Comparison of ENCODE assay signal across 24 cellular contexts in the genomic region with DNA sequence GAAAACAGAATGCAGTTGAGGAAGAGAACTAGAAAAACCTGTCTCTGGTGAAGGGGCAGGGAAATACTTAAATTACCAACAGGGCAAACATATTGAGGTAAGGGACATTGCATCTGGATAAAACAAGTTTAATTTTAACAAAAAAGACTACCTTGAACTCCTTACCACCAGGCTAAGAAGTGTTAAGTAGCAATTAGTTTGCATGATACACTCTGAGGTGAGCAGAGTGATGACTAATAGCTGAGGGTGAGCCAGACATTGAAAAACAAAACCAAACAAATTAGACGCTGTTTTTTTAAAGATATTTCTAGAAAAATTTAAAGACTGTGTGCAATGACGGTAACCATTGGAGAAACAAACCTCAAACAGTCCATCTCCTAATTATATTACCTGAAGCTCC.
DNase-seq lines count a peak whose midpoint lies in the region; ATAC-seq, FAIRE-seq and TF ChIP-seq lines count a peak whose summit lies in the region.
"Had no signal": no experiment of that assay in that cellular context is flagged by ENCODE, and none has a peak within 500 bp of the region (broad histone marks: within the 10 kb centered on the region; RNA-seq: fewer than 3 reads in every experiment).

No MANE protein-coding gene starts in this region.

- H3K4me3 ChIP-seq in bronchial epithelial cell (ENCODE audit: low read depth, low read length): no peak overlapping the region
- H3K4me3 ChIP-seq: lung, mucosa of descending colon, SK-N-MC, thyroid gland had no signal

- H3K27me3 ChIP-seq in bronchial epithelial cell (ENCODE audit: control insufficient read depth, insufficient read depth, low read length): no peaks in the 10 kb centered on the region
- H3K27me3 ChIP-seq: thyroid gland had no signal

- DNase-seq in HT1080 (ENCODE audit: low read depth): peak; percentile 6
- DNase-seq in bronchial epithelial cell (ENCODE audit: low read depth): peak; percentile 68
- DNase-seq in renal cortical epithelial cell (ENCODE audit: low read depth): peak; percentile 76
- no peak for DNase-seq in NCI-H226
- no peak for DNase-seq in NCI-H510A treated with DMSO at 0.1 percent for 48 hours (lab: John Stamatoyannopoulos, UW)
- DNase-seq in NCI-H2227 (lab: John Stamatoyannopoulos, UW; ENCODE audit: unreplicated experiment): no peak
- DNase-seq: activated naive CD8-positive, alpha-beta T cell treated with anti-CD3 and anti-CD28 coated beads, Interleukin-2, amount 50 U/mL, for 24 hours; activated T-cell treated with anti-CD3 and anti-CD28 coated beads, Interleukin-2, amount 50 U/mL, for 4 hours; central memory CD4-positive, alpha-beta T cell; endodermal cell; mucosa of descending colon; natural killer cell; NCI-H2029 treated with DMSO at 0.1 percent for 48 hours; nucleus accumbens; stimulated activated CD4-positive, alpha-beta T cell treated with anti-CD3 and anti-CD28 coated beads, Interleukin-4, amount 100 ng/mL, for 1 hour; thyroid gland had no signal

- peak; percentile 53 for ATAC-seq in GM18867 (IDR thresholded peaks at IDR 0.05; ENCODE audit: unreplicated experiment)
- ATAC-seq: activated naive CD8-positive, alpha-beta T cell treated with anti-CD3 and anti-CD28 coated beads, Interleukin-2, amount 50 U/mL, for 24 hours; activated T-cell treated with anti-CD3 and anti-CD28 coated beads, Interleukin-2, amount 50 U/mL, for 4 hours; esophagus mucosa; HCT116; mucosa of descending colon; natural killer cell; sciatic nerve had no signal

- no peaks in the 10 kb centered on the region for H3K36me3 ChIP-seq in bronchial epithelial cell (ENCODE audit: control insufficient read depth, insufficient read depth, low read length)
- H3K36me3 ChIP-seq: thyroid gland had no signal

- no peak for TF ChIP-seq CTCF in bronchial epithelial cell (IDR thresholded peaks at IDR 0.05; ENCODE audit: insufficient read depth, low read length, severe bottlenecking)

- FAIRE-seq in bronchial epithelial cell (lab: Jason Lieb, UNC): no peak
- FAIRE-seq: astrocyte, GM12892 had no signal

Comparison
In these comparisons a context has a peak if more than half of its experiments do, and no peak if none do; other contexts are left out.
1. DNase-seq: peak in HT1080 (single experiment), bronchial epithelial cell (single experiment) and renal cortical epithelial cell (single experiment); none in NCI-H226 (single experiment), NCI-H510A treated with DMSO at 0.1 percent for 48 hours (single experiment) and NCI-H2227 (single experiment).